9 cellular contexts compared by ENCODE assay signal in genomic region chr22:39175127-39176066, GRCh38. TPM values are rescaled to one million over a fixed set of nuclear protein-coding genes. Genes with fewer than 3 reads are reported as not detected.
DNase-seq lines count a peak whose midpoint lies in the region; ATAC-seq and TF ChIP-seq lines count a peak whose summit lies in the region.
"Had no signal": no experiment of that assay in that cellular context is flagged by ENCODE, and none has a peak within 500 bp of the region (broad histone marks: within the 10 kb centered on the region; RNA-seq: fewer than 3 reads in every experiment).

No MANE protein-coding gene starts in this region.

- no peaks in the 10 kb centered on the region for H3K27me3 ChIP-seq in tibial artery

- 71 to 72% methylated on average over 19 to 21 of the region's 22 CpGs for WGBS in mesodermal cell (ENCODE audit: insufficient coverage in 2 of 2), 2 experiments

- no peak for ATAC-seq in HG02798 (IDR thresholded peaks at IDR 0.05; ENCODE audit: poor library complexity, unreplicated experiment)
- no peak for ATAC-seq in GM18873 (IDR thresholded peaks at IDR 0.05; ENCODE audit: low FRiP score, unreplicated experiment)

- CTCF ChIA-PET in activated CD4-positive, alpha-beta T cell treated with anti-CD3 and anti-CD28 coated beads, Interleukin-2, amount 10 ng/mL, durations not matched to agents 7 days and 5 days (lab: Charles Lee): interaction anchor here (0.8 to 2.6 kb wide), 3 partner anchors 10 to 354 kb away, joined by 3 to 10 read pairs (median 3); no protein-coding TSS in a partner anchor

- peaks cover 56% of the 10 kb centered on the region for H3K4me1 Mint-ChIP-seq in activated CD4-positive, alpha-beta T cell treated with anti-CD3 and anti-CD28 coated beads, Interleukin-2, amount 10 ng/mL, durations not matched to agents 7 days and 5 days
- H3K4me1 Mint-ChIP-seq in dendritic cell treated with granulocyte-macrophage colony-stimulating factor and Interleukin-4, amounts not matched to agents 40 ng/mL and 50 ng/mL, for 4 days (ENCODE audit: low read depth): peaks cover 42% of the 10 kb centered on the region

- H3K27ac ChIP-seq in mesodermal cell (ENCODE audit: low read depth, low read length, severe bottlenecking) (peak overlapping the region; percentile 97), tibial artery (peak overlapping the region; percentile 39 to 63)

- H3K36me3 Mint-ChIP-seq in activated CD4-positive, alpha-beta T cell treated with anti-CD3 and anti-CD28 coated beads, Interleukin-2, amount 10 ng/mL, durations not matched to agents 7 days and 5 days (ENCODE audit: low read depth): no peaks in the 10 kb centered on the region
- no peaks in the 10 kb centered on the region for H3K36me3 Mint-ChIP-seq in dendritic cell treated with granulocyte-macrophage colony-stimulating factor and Interleukin-4, amounts not matched to agents 40 ng/mL and 50 ng/mL, for 4 days (ENCODE audit: low read depth)

- no peaks in the 10 kb centered on the region for H3K9me3 ChIP-seq in mesodermal cell (ENCODE audit: control insufficient read depth, low read length)
- H3K9me3 ChIP-seq in tibial artery: no peaks in the 10 kb centered on the region

- H3K4me1 ChIP-seq in mesodermal cell (ENCODE audit: control insufficient read depth, insufficient read depth, low read length, poor library complexity, severe bottlenecking) (peaks cover 53% of the 10 kb centered on the region), tibial artery (peaks cover 10 to 46% (median 41%) of the 10 kb centered on the region in 4 donors)

- H3K36me3 ChIP-seq in mesodermal cell (ENCODE audit: control insufficient read depth, insufficient read depth, low read length): no peaks in the 10 kb centered on the region
- no peaks in the 10 kb centered on the region for H3K36me3 ChIP-seq in tibial artery

- TF ChIP-seq CTCF in tibial artery (IDR thresholded peaks at IDR 0.05): no peak

- no peak for DNase-seq in activated CD4-positive, alpha-beta T cell treated with anti-CD3 and anti-CD28 coated beads, Interleukin-2, amount 10 ng/mL, durations not matched to agents 7 days and 5 days
- no peak for DNase-seq in activated CD4-positive, alpha-beta T cell treated with anti-CD3 and anti-CD28 coated beads, Interleukin-2, amount 50 U/mL, for 48 hours
- peak in 1 of 2 donors; percentile 60 for DNase-seq in tibial artery
- no peak for DNase-seq in OCI-M1 (lab: John Stamatoyannopoulos, UW)
- DNase-seq: NCI-H1048 had no signal

- H3K27ac Mint-ChIP-seq in activated CD4-positive, alpha-beta T cell treated with anti-CD3 and anti-CD28 coated beads, Interleukin-2, amount 10 ng/mL, durations not matched to agents 7 days and 5 days: peak overlapping the region; percentile 13
- H3K27ac Mint-ChIP-seq in dendritic cell treated with granulocyte-macrophage colony-stimulating factor and Interleukin-4, amounts not matched to agents 40 ng/mL and 50 ng/mL, for 4 days: peak overlapping the region; percentile 60

- POLR2A ChIA-PET in activated CD4-positive, alpha-beta T cell treated with anti-CD3 and anti-CD28 coated beads, Interleukin-2, amount 10 ng/mL, durations not matched to agents 7 days and 5 days (lab: Charles Lee): no interaction called here

- no peaks in the 10 kb centered on the region for H3K9me3 Mint-ChIP-seq in activated CD4-positive, alpha-beta T cell treated with anti-CD3 and anti-CD28 coated beads, Interleukin-2, amount 10 ng/mL, durations not matched to agents 7 days and 5 days
- H3K9me3 Mint-ChIP-seq in dendritic cell treated with granulocyte-macrophage colony-stimulating factor and Interleukin-4, amounts not matched to agents 40 ng/mL and 50 ng/mL, for 4 days: no peaks in the 10 kb centered on the region

- no peak overlapping the region for H3K4me3 ChIP-seq in mesodermal cell (ENCODE audit: extremely low read depth, insufficient read depth, low read length, poor library complexity, severe bottlenecking)
- peak overlapping the region in 1 of 2 donors; percentile 18 for H3K4me3 ChIP-seq in tibial artery

- intact Hi-C loops in dendritic cell treated with granulocyte-macrophage colony-stimulating factor and Interleukin-4, amounts not matched to agents 40 ng/mL and 50 ng/mL, for 4 days (cut with micrococcal nuclease): loop anchor here (10.0 kb wide), 2 partner anchors 59 to 349 kb away; partner anchors contain the start of gene ATF4
- intact Hi-C loops in tibial artery (cut with DNase I; ENCODE audit: low total_unique reads): loop anchor here (10.0 kb wide), 1 partner anchor 339 kb away; no protein-coding TSS in a partner anchor

- no peak overlapping the region for H3K4me3 Mint-ChIP-seq in activated CD4-positive, alpha-beta T cell treated with anti-CD3 and anti-CD28 coated beads, Interleukin-2, amount 10 ng/mL, durations not matched to agents 7 days and 5 days
- no peak overlapping the region for H3K4me3 Mint-ChIP-seq in dendritic cell treated with granulocyte-macrophage colony-stimulating factor and Interleukin-4, amounts not matched to agents 40 ng/mL and 50 ng/mL, for 4 days

- no peaks in the 10 kb centered on the region for H3K27me3 Mint-ChIP-seq in activated CD4-positive, alpha-beta T cell treated with anti-CD3 and anti-CD28 coated beads, Interleukin-2, amount 10 ng/mL, durations not matched to agents 7 days and 5 days
- H3K27me3 Mint-ChIP-seq in dendritic cell treated with granulocyte-macrophage colony-stimulating factor and Interleukin-4, amounts not matched to agents 40 ng/mL and 50 ng/mL, for 4 days: peaks cover 68% of the 10 kb centered on the region

RNA-seq across cellular contexts. Expression of gene CBX7, which starts 22.9 kb away (rescaled TPM):
- total RNA-seq in activated CD4-positive, alpha-beta T cell treated with anti-CD3 and anti-CD28 coated beads, Interleukin-2, amount 10 ng/mL, durations not matched to agents 7 days and 5 days: 10 to 100 TPM; 14.9 to 16.0 TPM
- 4.8 TPM for polyA plus RNA-seq in mesodermal cell (2013, experiment 1 of 2)
- polyA plus RNA-seq in mesodermal cell (2013, experiment 2 of 2): 5.3 TPM
